23 cellular contexts compared by ENCODE assay signal in genomic region chr1:194717941-194718340, GRCh38.
"Had no signal": no experiment of that assay in that cellular context is flagged by ENCODE, and none has a peak within 500 bp of the region (broad histone marks: within the 10 kb centered on the region; RNA-seq: fewer than 3 reads in every experiment).

No MANE protein-coding gene starts in this region.

- H3K4me1 ChIP-seq: prostate gland, right atrium auricular region, suprapubic skin, tibial nerve had no signal

- H3K4me3 Mint-ChIP-seq: activated B cell treated with CpG ODN at 0.5 μM for 24 hours; activated naive CD4-positive, alpha-beta T cell treated with anti-CD3 and anti-CD28 coated beads, Interleukin-2, amount 10 ng/mL, durations not matched to agents 7 days and 5 days; activated T-cell treated with anti-CD3 and anti-CD28 coated beads, Interleukin-2, amount 50 U/mL, for 4 hours; brain; dendritic cell treated with granulocyte-macrophage colony-stimulating factor and Interleukin-4, amounts not matched to agents 40 ng/mL and 50 ng/mL, for 4 days; natural killer cell treated with Interleukin-12 subunit alpha and Interleukin-12 subunit beta and Interleukin-15 and Interleukin-18, amount 100 ng/mL, for 72 hours; stimulated activated naive CD8-positive, alpha-beta T cell treated with anti-CD3 and anti-CD28 coated beads, Interleukin-15, amount 100 ng/mL, for 72 hours; T-helper 1 cell treated with Interleukin-12 subunit alpha and Interleukin-12 subunit beta and Interleukin-4 antibody, amounts not matched to agents 30 μg/mL and 1 μg/mL, for 36 hours had no signal

- H3K9me3 Mint-ChIP-seq: activated naive CD4-positive, alpha-beta T cell treated with anti-CD3 and anti-CD28 coated beads, Interleukin-2, amount 10 ng/mL, durations not matched to agents 7 days and 5 days; activated T-cell treated with anti-CD3 and anti-CD28 coated beads, Interleukin-2, amount 50 U/mL, for 4 hours; dendritic cell treated with granulocyte-macrophage colony-stimulating factor and Interleukin-4, amounts not matched to agents 40 ng/mL and 50 ng/mL, for 4 days; stimulated activated naive CD8-positive, alpha-beta T cell treated with anti-CD3 and anti-CD28 coated beads, Interleukin-15, amount 100 ng/mL, for 72 hours; T-helper 1 cell treated with Interleukin-12 subunit alpha and Interleukin-12 subunit beta and Interleukin-4 antibody, amounts not matched to agents 30 μg/mL and 1 μg/mL, for 36 hours had no signal

- H3K27me3 Mint-ChIP-seq: activated B cell treated with CpG ODN at 0.5 μM for 24 hours; activated naive CD4-positive, alpha-beta T cell treated with anti-CD3 and anti-CD28 coated beads, Interleukin-2, amount 10 ng/mL, durations not matched to agents 7 days and 5 days; brain; dendritic cell treated with granulocyte-macrophage colony-stimulating factor and Interleukin-4, amounts not matched to agents 40 ng/mL and 50 ng/mL, for 4 days; natural killer cell treated with Interleukin-12 subunit alpha and Interleukin-12 subunit beta and Interleukin-15 and Interleukin-18, amount 100 ng/mL, for 72 hours; stimulated activated naive CD8-positive, alpha-beta T cell treated with anti-CD3 and anti-CD28 coated beads, Interleukin-15, amount 100 ng/mL, for 72 hours had no signal

- H3K36me3 ChIP-seq: neutrophil, ovary, prostate gland, right atrium auricular region, suprapubic skin, tibial nerve had no signal

- DNase-seq: activated B cell treated with CpG ODN at 0.5 μM for 24 hours; activated CD4-positive, alpha-beta T cell treated with anti-CD3 and anti-CD28 coated beads for 4 hours; activated CD4-positive, alpha-beta T cell treated with anti-CD3 and anti-CD28 coated beads, Interleukin-2, amount 50 U/mL, for 48 hours; activated CD8-positive, alpha-beta memory T cell treated with anti-CD3 and anti-CD28 coated beads, Interleukin-2, amount 50 U/mL, for 48 hours; activated effector memory CD4-positive, alpha-beta T cell treated with Interleukin-2 at 50 U/mL for 16 hours; activated naive CD4-positive, alpha-beta T cell treated with anti-CD3 and anti-CD28 coated beads, Interleukin-2, amount 10 ng/mL, durations not matched to agents 7 days and 5 days; activated T-cell treated with anti-CD3 and anti-CD28 coated beads, Interleukin-2, amount 50 U/mL, for 4 hours; anterior cingulate cortex; effector CD4-positive, alpha-beta T cell; foreskin melanocyte; left ventricle myocardium superior; ovary; stimulated activated naive CD8-positive, alpha-beta T cell treated with anti-CD3 and anti-CD28 coated beads, Interleukin-15, amount 100 ng/mL, for 72 hours; T1000 had no signal

- H3K4me1 Mint-ChIP-seq: activated B cell treated with CpG ODN at 0.5 μM for 24 hours; activated naive CD4-positive, alpha-beta T cell treated with anti-CD3 and anti-CD28 coated beads, Interleukin-2, amount 10 ng/mL, durations not matched to agents 7 days and 5 days; stimulated activated naive CD8-positive, alpha-beta T cell treated with anti-CD3 and anti-CD28 coated beads, Interleukin-15, amount 100 ng/mL, for 72 hours had no signal

- H3K9me3 ChIP-seq: neutrophil, ovary, prostate gland, right atrium auricular region, suprapubic skin, tibial nerve had no signal

- H3K27ac ChIP-seq: neutrophil, ovary, prostate gland, right atrium auricular region, suprapubic skin, tibial nerve had no signal

- H3K27ac Mint-ChIP-seq: activated B cell treated with CpG ODN at 0.5 μM for 24 hours; activated naive CD4-positive, alpha-beta T cell treated with anti-CD3 and anti-CD28 coated beads, Interleukin-2, amount 10 ng/mL, durations not matched to agents 7 days and 5 days; brain; dendritic cell treated with granulocyte-macrophage colony-stimulating factor and Interleukin-4, amounts not matched to agents 40 ng/mL and 50 ng/mL, for 4 days; natural killer cell treated with Interleukin-12 subunit alpha and Interleukin-12 subunit beta and Interleukin-15 and Interleukin-18, amount 100 ng/mL, for 72 hours; stimulated activated naive CD8-positive, alpha-beta T cell treated with anti-CD3 and anti-CD28 coated beads, Interleukin-15, amount 100 ng/mL, for 72 hours; T-helper 1 cell treated with Interleukin-12 subunit alpha and Interleukin-12 subunit beta and Interleukin-4 antibody, amounts not matched to agents 30 μg/mL and 1 μg/mL, for 36 hours had no signal

- ATAC-seq: activated T-cell treated with anti-CD3 and anti-CD28 coated beads, Interleukin-2, amount 50 U/mL, for 4 hours; natural killer cell treated with Interleukin-12 subunit alpha and Interleukin-12 subunit beta and Interleukin-15 and Interleukin-18, amount 100 ng/mL, for 72 hours; stimulated activated naive CD8-positive, alpha-beta T cell treated with anti-CD3 and anti-CD28 coated beads, Interleukin-15, amount 100 ng/mL, for 72 hours had no signal

- H3K36me3 Mint-ChIP-seq: activated naive CD4-positive, alpha-beta T cell treated with anti-CD3 and anti-CD28 coated beads, Interleukin-2, amount 10 ng/mL, durations not matched to agents 7 days and 5 days; brain; natural killer cell treated with Interleukin-12 subunit alpha and Interleukin-12 subunit beta and Interleukin-15 and Interleukin-18, amount 100 ng/mL, for 72 hours had no signal

- H3K27me3 ChIP-seq: neutrophil, ovary, right atrium auricular region, suprapubic skin, tibial nerve had no signal

- H3K4me3 ChIP-seq: ovary, prostate gland, right atrium auricular region, suprapubic skin, tibial nerve had no signal
